ENCODE assay signal across 1 cellular context in genomic region chr5:145993538-145993937, GRCh38. TPM values are rescaled to one million over a fixed set of nuclear protein-coding genes. Genes with fewer than 3 reads are reported as not detected.
"Had no signal": no experiment of that assay in that cellular context is flagged by ENCODE, and none has a peak within 500 bp of the region (broad histone marks: within the 10 kb centered on the region; RNA-seq: fewer than 3 reads in every experiment).

No MANE protein-coding gene starts in this region.

RNA-seq across cellular contexts. Expression of gene SH3RF2, which starts 57.2 kb away (rescaled TPM):
- polyA plus RNA-seq: IgD-negative memory B cell had no signal
